Comparison of ENCODE assay signal across 14 cellular contexts in the genomic region with DNA sequence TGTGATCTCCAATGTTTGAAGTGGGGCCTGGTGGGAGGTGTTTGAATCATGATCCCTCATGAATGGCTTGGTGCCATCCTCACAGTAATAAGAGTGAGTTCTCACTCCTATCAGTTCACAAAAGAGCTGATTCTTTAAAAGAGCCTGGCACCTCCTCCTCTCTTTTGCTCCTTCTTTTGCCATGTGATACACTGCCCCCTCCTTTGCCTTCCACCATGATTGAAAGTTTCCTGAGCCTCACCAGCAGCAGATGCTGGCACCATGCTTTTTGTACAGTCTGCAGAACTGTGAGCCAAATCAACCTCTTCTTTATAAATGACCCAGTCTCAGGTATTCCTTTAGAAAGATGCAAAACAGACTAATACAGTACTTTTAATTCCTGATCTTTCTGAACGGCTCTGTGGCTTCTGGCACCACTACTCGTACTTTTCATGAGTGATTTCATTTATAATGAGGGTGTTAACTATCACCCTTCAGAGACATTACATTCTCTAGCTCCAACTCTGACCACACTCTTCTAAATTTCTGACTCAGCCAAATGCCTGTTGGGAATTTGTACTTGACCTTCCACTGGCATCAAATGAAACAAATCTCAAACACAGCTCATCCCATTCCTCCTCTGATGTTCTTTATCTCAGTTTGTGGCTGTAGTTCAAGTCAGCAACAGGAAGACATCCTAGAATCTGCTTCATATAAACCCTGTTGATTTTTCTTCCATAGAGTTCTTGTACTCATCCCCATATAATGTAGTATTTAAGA. TPM values are rescaled to one million over a fixed set of nuclear protein-coding genes. Genes with fewer than 3 reads are reported as not detected.
DNase-seq lines count a peak whose midpoint lies in the region; TF ChIP-seq lines count a peak whose summit lies in the region.
"Had no signal": no experiment of that assay in that cellular context is flagged by ENCODE, and none has a peak within 500 bp of the region (broad histone marks: within the 10 kb centered on the region; RNA-seq: fewer than 3 reads in every experiment).

No MANE protein-coding gene starts in this region.

- peaks cover 0 to 4% of the 10 kb centered on the region in 2 donors for H3K27me3 Mint-ChIP-seq in CD8-positive, alpha-beta memory T cell
- no peaks in the 10 kb centered on the region for H3K27me3 Mint-ChIP-seq in osteocyte (ENCODE audit: unreplicated experiment)
- H3K27me3 Mint-ChIP-seq: activated CD8-positive, alpha-beta T cell treated with anti-CD3 and anti-CD28 coated beads for 36 hours had no signal

- H3K36me3 Mint-ChIP-seq in CD8-positive, alpha-beta memory T cell, result peaks cover 10 to 53% (median 18%) of the 10 kb centered on the region in 3 donors
- H3K36me3 Mint-ChIP-seq in osteocyte (ENCODE audit: unreplicated experiment), result peaks cover 24% of the 10 kb centered on the region

- no peak for TF ChIP-seq CTCF in fibroblast of lung (conservative IDR thresholded peaks at IDR 0.05 in 1 of 2, IDR thresholded peaks at IDR 0.05 in 1 of 2; ENCODE audit: low read depth in 1 of 2, low read length in 2 of 2)
- TF ChIP-seq CTCF in osteocyte (IDR thresholded peaks at IDR 0.05), result no peak

- no peak overlapping the region for H3K4me3 Mint-ChIP-seq in CD8-positive, alpha-beta memory T cell
- H3K4me3 Mint-ChIP-seq in osteocyte (ENCODE audit: unreplicated experiment), result no peak overlapping the region
- H3K4me3 Mint-ChIP-seq: activated CD8-positive, alpha-beta T cell treated with anti-CD3 and anti-CD28 coated beads for 36 hours; neural progenitor cell had no signal

- peaks cover 9% of the 10 kb centered on the region for H3K79me2 ChIP-seq in fibroblast of lung (ENCODE audit: control insufficient read depth, insufficient read depth, low read length)

- DNase-seq in CD8-positive, alpha-beta memory T cell, result no peak
- DNase-seq in LHCN-M2 (ENCODE audit: low read depth) (peak; percentile 76), fibroblast of lung (ENCODE audit: low read depth in 2 of 2) (peak; percentile 59 to 90), osteocyte (ENCODE audit: extremely low spot score, unreplicated experiment) (no peak), Kasumi-1 (lab: John Stamatoyannopoulos, UW) (no peak), NCI-H82 treated with DMSO at 0.1 percent for 48 hours (lab: John Stamatoyannopoulos, UW; ENCODE audit: unreplicated experiment) (no peak)
- no peak for DNase-seq in stimulated activated naive CD4-positive, alpha-beta T cell (lab: John Stamatoyannopoulos, UW)
- DNase-seq: activated CD8-positive, alpha-beta T cell treated with anti-CD3 and anti-CD28 coated beads for 36 hours; esophagus squamous epithelium; NCI-H146; NCI-H524 treated with DMSO at 0.1 percent for 48 hours; stimulated activated naive CD4-positive, alpha-beta T cell treated with Interleukin-2 at 50 U/mL for 16 hours had no signal

- peaks cover 33 to 54% (median 47%) of the 10 kb centered on the region in 3 donors for H3K4me1 Mint-ChIP-seq in CD8-positive, alpha-beta memory T cell
- peaks cover 30% of the 10 kb centered on the region for H3K4me1 Mint-ChIP-seq in osteocyte (ENCODE audit: unreplicated experiment)

- H3K4me1 ChIP-seq in CD8-positive, alpha-beta memory T cell (ENCODE audit: insufficient read depth, low read length), result peaks cover 21% of the 10 kb centered on the region
- peaks cover 9% of the 10 kb centered on the region for H3K4me1 ChIP-seq in fibroblast of lung (ENCODE audit: control insufficient read depth, extremely low read depth, insufficient read depth, low read length)

- POLR2A ChIA-PET in CD8-positive, alpha-beta memory T cell (lab: Charles Lee), result interaction anchor here (0.8 kb wide), 1 partner anchor 19 kb away, joined by 3 read pairs; no protein-coding TSS in a partner anchor

- H3K36me3 ChIP-seq in CD8-positive, alpha-beta memory T cell (ENCODE audit: insufficient read depth, low read length), result no peaks in the 10 kb centered on the region
- no peaks in the 10 kb centered on the region for H3K36me3 ChIP-seq in fibroblast of lung (ENCODE audit: control insufficient read depth, insufficient read depth, low read length)

- peak overlapping the region; percentile 15 for H3K4me2 ChIP-seq in fibroblast of lung (ENCODE audit: extremely low read depth, insufficient read depth, low read length)
- H3K4me2 ChIP-seq: neural progenitor cell had no signal

- H2AFZ ChIP-seq in fibroblast of lung (ENCODE audit: low read length), result no peak overlapping the region
- H2AFZ ChIP-seq: neural progenitor cell had no signal

- no peaks in the 10 kb centered on the region for H3K9me3 Mint-ChIP-seq in CD8-positive, alpha-beta memory T cell
- H3K9me3 Mint-ChIP-seq in osteocyte (ENCODE audit: unreplicated experiment), result no peaks in the 10 kb centered on the region
- H3K9me3 Mint-ChIP-seq: activated CD8-positive, alpha-beta T cell treated with anti-CD3 and anti-CD28 coated beads for 36 hours had no signal

- peak overlapping the region in 5 of 8 donors; percentile 4 to 58 (median 21) for H3K27ac Mint-ChIP-seq in CD8-positive, alpha-beta memory T cell
- H3K27ac Mint-ChIP-seq in osteocyte (ENCODE audit: unreplicated experiment), result peak overlapping the region; percentile 32
- H3K27ac Mint-ChIP-seq: activated CD8-positive, alpha-beta T cell treated with anti-CD3 and anti-CD28 coated beads for 36 hours; neural progenitor cell had no signal

- H3K9me3 ChIP-seq in CD8-positive, alpha-beta memory T cell (ENCODE audit: low read length), result no peaks in the 10 kb centered on the region
- H3K9me3 ChIP-seq in fibroblast of lung (ENCODE audit: control insufficient read depth, insufficient read depth, low read depth, low read length), result no peaks in the 10 kb centered on the region
- H3K9me3 ChIP-seq: esophagus squamous epithelium, vagina had no signal

- no peaks in the 10 kb centered on the region for H3K27me3 ChIP-seq in CD8-positive, alpha-beta memory T cell (ENCODE audit: insufficient read depth, low read length, poor library complexity, severe bottlenecking)
- H3K27me3 ChIP-seq in fibroblast of lung (ENCODE audit: control insufficient read depth, insufficient read depth, low read length), result no peaks in the 10 kb centered on the region
- H3K27me3 ChIP-seq: esophagus squamous epithelium, neural progenitor cell, vagina had no signal

- no peak overlapping the region for H3K4me3 ChIP-seq in CD8-positive, alpha-beta memory T cell (ENCODE audit: low read length)
- no peak overlapping the region for H3K4me3 ChIP-seq in fibroblast of lung (replicated peaks in 1 of 4; ENCODE audit: control extremely low read depth in 1 of 4, insufficient read depth in 1 of 4, low read depth in 3 of 4, low read length in 4 of 4)
- H3K4me3 ChIP-seq: esophagus squamous epithelium, neural progenitor cell, vagina had no signal

- CTCF ChIA-PET in CD8-positive, alpha-beta memory T cell (lab: Charles Lee), result no interaction called here

- H3K27ac ChIP-seq in CD8-positive, alpha-beta memory T cell (ENCODE audit: low read depth, low read length), result no peak overlapping the region
- no peak overlapping the region for H3K27ac ChIP-seq in fibroblast of lung (ENCODE audit: insufficient read depth, low read length)
- H3K27ac ChIP-seq: esophagus squamous epithelium, neural progenitor cell, vagina had no signal

- H4K20me1 ChIP-seq in fibroblast of lung (ENCODE audit: control insufficient read depth, extremely low read depth, insufficient read depth, low read length), result no peaks in the 10 kb centered on the region

- no peak overlapping the region for H3K9ac ChIP-seq in fibroblast of lung (ENCODE audit: insufficient read depth, low read length)
- H3K9ac ChIP-seq: neural progenitor cell had no signal

RNA-seq across cellular contexts. Expression of a gene that starts 4.2 kb away (rescaled TPM):
- 10 to 100 TPM; 19.5 to 19.8 TPM for total RNA-seq in CD8-positive, alpha-beta memory T cell
- polyA plus RNA-seq in CD8-positive, alpha-beta memory T cell, result 48.9 TPM
- total RNA-seq in LHCN-M2 (2014; rRNA removed) (39.2 and 42.8 TPM in 2 replicates), fibroblast of lung (43.1 and 50.3 TPM in 2 replicates), osteocyte (26.5 and 28.6 TPM in 2 replicates)
- polyA plus RNA-seq in LHCN-M2 (2012), result 24.1 TPM
- 33.1 and 43.2 TPM in 2 replicates for polyA plus RNA-seq in fibroblast of lung
- polyA plus RNA-seq in fibroblast of lung (2012), result 27.3 and 30.9 TPM in 2 replicates
- polyA minus RNA-seq in fibroblast of lung (ENCODE audit: low replicate concordance), result 12.7 and 14.6 TPM in 2 replicates

RNA-seq across cellular contexts. Expression of a gene that starts 24.9 kb away (rescaled TPM):
- total RNA-seq in CD8-positive, alpha-beta memory T cell, result 10 to 100 TPM; 14.5 to 16.1 TPM
- polyA plus RNA-seq in CD8-positive, alpha-beta memory T cell, result 16.1 TPM
- total RNA-seq in LHCN-M2 (2014; rRNA removed), result 10.8 and 14.4 TPM in 2 replicates
- 15.5 TPM for polyA plus RNA-seq in LHCN-M2 (2012)
- 3.3 and 6.2 TPM in 2 replicates for total RNA-seq in fibroblast of lung
- 1.7 and 3.6 TPM in 2 replicates for polyA plus RNA-seq in fibroblast of lung
- 2.7 and 4.1 TPM in 2 replicates for polyA plus RNA-seq in fibroblast of lung (2012)
- polyA minus RNA-seq in fibroblast of lung (ENCODE audit: low replicate concordance), result 4.4 and 7.8 TPM in 2 replicates
- total RNA-seq in osteocyte, result 4.2 and 5.3 TPM in 2 replicates

RNA-seq across cellular contexts. Expression of a gene that starts 25.8 kb away (rescaled TPM):
- total RNA-seq in CD8-positive, alpha-beta memory T cell, result under 1 TPM; 0.35 to 0.42 TPM
- polyA plus RNA-seq in CD8-positive, alpha-beta memory T cell, result 0.59 TPM
- total RNA-seq in LHCN-M2 (2014; rRNA removed) (0.45 and 1.1 TPM in 2 replicates), fibroblast of lung (0.51 and 0.66 TPM in 2 replicates), osteocyte (0.31 and 0.59 TPM in 2 replicates)
- polyA plus RNA-seq in LHCN-M2 (2012), result 0.40 TPM
- 0.03 and 0.05 TPM in 2 replicates for polyA plus RNA-seq in fibroblast of lung
- polyA plus RNA-seq in fibroblast of lung (2012), result 0.21 and 0.26 TPM in 2 replicates
- not detected in 2 replicates for polyA minus RNA-seq in fibroblast of lung (ENCODE audit: low replicate concordance)

RNA-seq across cellular contexts. Expression of a gene that starts 50.0 kb away (rescaled TPM):
- not detected for total RNA-seq in CD8-positive, alpha-beta memory T cell
- not detected for polyA plus RNA-seq in CD8-positive, alpha-beta memory T cell
- 2.7 and 4.4 TPM in 2 replicates for total RNA-seq in LHCN-M2 (2014; rRNA removed)
- polyA plus RNA-seq in LHCN-M2 (2012), result 0.44 TPM
- total RNA-seq in fibroblast of lung, result 2.0 and 2.3 TPM in 2 replicates
- 0.80 and 0.83 TPM in 2 replicates for polyA plus RNA-seq in fibroblast of lung
- polyA plus RNA-seq in fibroblast of lung (2012), result 0.14 and 0.29 TPM in 2 replicates
- not detected in 2 replicates for polyA minus RNA-seq in fibroblast of lung (ENCODE audit: low replicate concordance)
- 0.73 and 0.76 TPM in 2 replicates for total RNA-seq in osteocyte

Comparison
In these comparisons a context has a peak if more than half of its experiments do, and no peak if none do; other contexts are left out.
1. DNase-seq: peak in LHCN-M2 (single experiment) and fibroblast of lung (2 of 2); none in CD8-positive, alpha-beta memory T cell (0 of 5), osteocyte (single experiment), stimulated activated naive CD4-positive, alpha-beta T cell (0 of 6), Kasumi-1 (0 of 2) and NCI-H82 treated with DMSO at 0.1 percent for 48 hours (single experiment).